In the genomic region with DNA sequence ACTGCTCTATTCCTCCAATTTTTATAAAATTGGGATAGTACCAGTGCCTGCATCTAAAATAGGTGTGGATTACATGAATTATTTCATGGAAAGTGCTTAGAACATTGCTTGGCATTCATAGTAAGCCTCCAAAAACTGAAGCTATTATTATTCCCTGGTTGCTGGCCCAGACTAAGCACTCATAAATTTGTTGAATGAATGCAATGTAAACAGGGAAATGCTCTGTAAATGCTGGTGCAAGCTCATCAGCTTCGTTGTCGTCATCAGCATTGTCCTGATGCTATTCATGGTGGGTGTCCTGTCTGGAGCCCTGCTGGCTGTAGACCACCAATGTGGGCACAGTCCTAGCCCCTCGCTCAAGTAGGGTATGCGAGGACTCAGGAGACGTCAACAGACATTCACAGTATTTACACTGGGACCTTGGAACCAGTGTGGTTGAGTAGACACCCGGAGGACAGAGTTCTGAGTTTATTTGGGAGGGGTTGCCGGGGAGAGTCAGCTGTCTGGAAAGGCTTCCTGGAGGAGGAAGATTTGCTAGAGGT, we compare ENCODE assay signal across 28 cellular contexts. TPM values are rescaled to one million over a fixed set of nuclear protein-coding genes. Genes with fewer than 3 reads are reported as not detected.
"Had no signal": no experiment of that assay in that cellular context is flagged by ENCODE, and none has a peak within 500 bp of the region (broad histone marks: within the 10 kb centered on the region; RNA-seq: fewer than 3 reads in every experiment).

No MANE protein-coding gene starts in this region.

- H3K27ac Mint-ChIP-seq: activated CD4-positive, alpha-beta T cell treated with anti-CD3 and anti-CD28 coated beads, Interleukin-2, amount 10 ng/mL, durations not matched to agents 7 days and 5 days; activated CD8-positive, alpha-beta memory T cell treated with anti-CD3 and anti-CD28 coated beads, Interleukin-2, amount 10 ng/mL, durations not matched to agents 7 days and 5 days; activated CD8-positive, alpha-beta T cell treated with anti-CD3 and anti-CD28 coated beads for 36 hours; dendritic cell treated with granulocyte-macrophage colony-stimulating factor and Interleukin-4, amounts not matched to agents 40 ng/mL and 50 ng/mL, for 4 days; natural killer cell treated with Interleukin-12 subunit alpha and Interleukin-12 subunit beta and Interleukin-15 and Interleukin-18, amount 100 ng/mL, for 72 hours had no signal

- H3K4me3 ChIP-seq: left ventricle myocardium inferior, ovary, psoas muscle, right atrium auricular region, spleen, testis, upper lobe of left lung had no signal

- H3K4me1 Mint-ChIP-seq: activated CD4-positive, alpha-beta T cell treated with anti-CD3 and anti-CD28 coated beads, Interleukin-2, amount 10 ng/mL, durations not matched to agents 7 days and 5 days; activated CD8-positive, alpha-beta memory T cell treated with anti-CD3 and anti-CD28 coated beads, Interleukin-2, amount 10 ng/mL, durations not matched to agents 7 days and 5 days had no signal

- H3K36me3 Mint-ChIP-seq: activated CD8-positive, alpha-beta memory T cell treated with anti-CD3 and anti-CD28 coated beads, Interleukin-2, amount 10 ng/mL, durations not matched to agents 7 days and 5 days; brain; mesothelial cell of epicardium; natural killer cell treated with Interleukin-12 subunit alpha and Interleukin-12 subunit beta and Interleukin-15 and Interleukin-18, amount 100 ng/mL, for 72 hours had no signal

- ATAC-seq: activated CD8-positive, alpha-beta memory T cell treated with anti-CD3 and anti-CD28 coated beads, Interleukin-2, amount 10 ng/mL, durations not matched to agents 7 days and 5 days; activated CD8-positive, alpha-beta T cell treated with anti-CD3 and anti-CD28 coated beads for 36 hours; natural killer cell treated with Interleukin-12 subunit alpha and Interleukin-12 subunit beta and Interleukin-15 and Interleukin-18, amount 100 ng/mL, for 72 hours; psoas muscle had no signal

- H3K27ac ChIP-seq: left ventricle myocardium inferior, ovary, psoas muscle, right atrium auricular region, spleen, testis, upper lobe of left lung, WERI-Rb-1 had no signal

- DNase-seq: activated CD4-positive, alpha-beta T cell treated with anti-CD3 and anti-CD28 coated beads, Interleukin-2, amount 10 ng/mL, durations not matched to agents 7 days and 5 days; activated CD4-positive, CD25-positive, alpha-beta regulatory T cell treated with anti-CD3 and anti-CD28 coated beads, Interleukin-2, amount 50 U/mL, for 72 hours; activated CD8-positive, alpha-beta memory T cell treated with anti-CD3 and anti-CD28 coated beads, Interleukin-2, amount 10 ng/mL, durations not matched to agents 7 days and 5 days; activated CD8-positive, alpha-beta T cell treated with anti-CD3 and anti-CD28 coated beads for 36 hours; activated effector memory CD4-positive, alpha-beta T cell treated with anti-CD3 and anti-CD28 coated beads, Interleukin-2, amount 50 U/mL, for 16 hours; activated naive CD4-positive, alpha-beta T cell treated with anti-CD3 and anti-CD28 coated beads, Interleukin-2, amount 50 U/mL, for 16 hours; activated T-cell treated with anti-CD3 and anti-CD28 coated beads for 4 hours; aorta; caudate nucleus; effector CD4-positive, alpha-beta T cell; glutamatergic neuron; hypothalamus; left ventricle myocardium inferior; ovary; psoas muscle; spleen; stimulated activated CD4-positive, alpha-beta T cell treated with anti-CD3 and anti-CD28 coated beads, Interleukin-4, amount 100 ng/mL, for 1 hour; stimulated activated naive CD4-positive, alpha-beta T cell; testis; upper lobe of left lung; WERI-Rb-1 had no signal

- H3K27me3 Mint-ChIP-seq: activated CD4-positive, alpha-beta T cell treated with anti-CD3 and anti-CD28 coated beads, Interleukin-2, amount 10 ng/mL, durations not matched to agents 7 days and 5 days had no signal

- H3K36me3 ChIP-seq: left ventricle myocardium inferior, ovary, right atrium auricular region, spleen, upper lobe of left lung, WERI-Rb-1 had no signal

- H3K27me3 ChIP-seq: ovary, right atrium auricular region, testis, upper lobe of left lung had no signal

- H3K4me3 Mint-ChIP-seq: activated CD4-positive, alpha-beta T cell treated with anti-CD3 and anti-CD28 coated beads, Interleukin-2, amount 10 ng/mL, durations not matched to agents 7 days and 5 days; activated CD8-positive, alpha-beta memory T cell treated with anti-CD3 and anti-CD28 coated beads, Interleukin-2, amount 10 ng/mL, durations not matched to agents 7 days and 5 days; activated CD8-positive, alpha-beta T cell treated with anti-CD3 and anti-CD28 coated beads for 36 hours; brain; dendritic cell treated with granulocyte-macrophage colony-stimulating factor and Interleukin-4, amounts not matched to agents 40 ng/mL and 50 ng/mL, for 4 days; mesothelial cell of epicardium; natural killer cell treated with Interleukin-12 subunit alpha and Interleukin-12 subunit beta and Interleukin-15 and Interleukin-18, amount 100 ng/mL, for 72 hours had no signal

- H3K9me3 ChIP-seq: left ventricle myocardium inferior, ovary, psoas muscle, right atrium auricular region, spleen, testis, upper lobe of left lung had no signal

- H3K9me3 Mint-ChIP-seq: activated CD4-positive, alpha-beta T cell treated with anti-CD3 and anti-CD28 coated beads, Interleukin-2, amount 10 ng/mL, durations not matched to agents 7 days and 5 days; activated CD8-positive, alpha-beta T cell treated with anti-CD3 and anti-CD28 coated beads for 36 hours; dendritic cell treated with granulocyte-macrophage colony-stimulating factor and Interleukin-4, amounts not matched to agents 40 ng/mL and 50 ng/mL, for 4 days; mesothelial cell of epicardium; natural killer cell treated with Interleukin-12 subunit alpha and Interleukin-12 subunit beta and Interleukin-15 and Interleukin-18, amount 100 ng/mL, for 72 hours had no signal

- H3K4me1 ChIP-seq: left ventricle myocardium inferior, psoas muscle, spleen, testis had no signal

RNA-seq across cellular contexts. Expression of a gene that starts 16.5 kb away (rescaled TPM):
- total RNA-seq: activated CD4-positive, alpha-beta T cell treated with anti-CD3 and anti-CD28 coated beads, Interleukin-2, amount 10 ng/mL, durations not matched to agents 7 days and 5 days; activated CD8-positive, alpha-beta memory T cell treated with anti-CD3 and anti-CD28 coated beads, Interleukin-2, amount 10 ng/mL, durations not matched to agents 7 days and 5 days; activated CD8-positive, alpha-beta T cell treated with anti-CD3 and anti-CD28 coated beads for 36 hours; natural killer cell treated with Interleukin-12 subunit alpha and Interleukin-12 subunit beta and Interleukin-15 and Interleukin-18, amount 100 ng/mL, for 72 hours; T-helper 2 cell treated with Interferon-gamma antibody and Interleukin-4, amounts not matched to agents 100 ng/mL and 5 ng/mL, for 36 hours had no signal

RNA-seq across cellular contexts. Expression of a gene that starts 34.8 kb away (rescaled TPM):
- total RNA-seq: activated CD4-positive, alpha-beta T cell treated with anti-CD3 and anti-CD28 coated beads, Interleukin-2, amount 10 ng/mL, durations not matched to agents 7 days and 5 days; activated CD8-positive, alpha-beta memory T cell treated with anti-CD3 and anti-CD28 coated beads, Interleukin-2, amount 10 ng/mL, durations not matched to agents 7 days and 5 days; activated CD8-positive, alpha-beta T cell treated with anti-CD3 and anti-CD28 coated beads for 36 hours; left ventricle myocardium inferior; lung microvascular endothelial cell; natural killer cell treated with Interleukin-12 subunit alpha and Interleukin-12 subunit beta and Interleukin-15 and Interleukin-18, amount 100 ng/mL, for 72 hours; spleen; T-helper 2 cell treated with Interferon-gamma antibody and Interleukin-4, amounts not matched to agents 100 ng/mL and 5 ng/mL, for 36 hours had no signal
